8 cellular contexts compared by ENCODE assay signal in the genomic region with DNA sequence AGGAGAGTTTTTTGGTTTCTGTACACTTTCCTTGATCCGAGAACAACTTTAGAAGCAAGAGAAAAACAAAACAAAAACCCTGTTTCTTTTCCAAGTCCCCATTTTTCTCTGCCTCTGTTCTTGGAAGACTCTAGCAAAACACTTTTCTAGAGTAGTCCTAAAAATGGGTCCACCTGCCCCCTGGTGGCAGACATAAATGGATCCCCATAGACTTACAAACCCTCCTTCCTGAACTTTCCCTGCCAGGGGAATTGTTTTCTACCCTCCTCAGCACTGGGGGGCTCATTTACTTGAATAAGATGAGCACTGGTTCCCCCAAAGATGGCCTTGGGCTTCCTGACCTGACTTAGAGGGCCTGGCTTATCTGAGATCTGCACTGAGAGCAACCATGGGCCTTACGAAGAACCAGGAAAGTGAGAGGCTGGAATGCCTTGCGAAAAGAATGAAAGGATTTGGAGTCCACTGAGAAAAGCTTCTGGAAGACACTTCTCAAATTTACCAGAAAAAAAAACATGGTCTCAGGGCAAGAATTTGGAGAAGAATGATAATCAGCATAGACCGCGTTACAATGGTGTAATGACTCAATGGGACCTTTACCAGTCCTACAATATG. TPM values are rescaled to one million over a fixed set of nuclear protein-coding genes. Genes with fewer than 3 reads are reported as not detected.
DNase-seq lines count a peak whose midpoint lies in the region; ATAC-seq, FAIRE-seq and TF ChIP-seq lines count a peak whose summit lies in the region.

No MANE protein-coding gene starts in this region.

- no peaks in the 10 kb centered on the region for H3K36me3 Mint-ChIP-seq in activated naive CD4-positive, alpha-beta T cell treated with anti-CD3 and anti-CD28 coated beads, Interleukin-2, amount 10 ng/mL, durations not matched to agents 7 days and 5 days

- H3K27me3 ChIP-seq in foreskin keratinocyte: peaks cover 6% of the 10 kb centered on the region
- H3K27me3 ChIP-seq in upper lobe of left lung: no peaks in the 10 kb centered on the region

- no peak for TF ChIP-seq POLR2A in upper lobe of left lung (IDR thresholded peaks at IDR 0.05)

- no peak overlapping the region for H3K4me3 ChIP-seq in upper lobe of left lung
- H3K4me3 ChIP-seq in kidney (ENCODE audit: low read length in 2 of 2): no peak overlapping the region

- no peak overlapping the region for H3K27ac Mint-ChIP-seq in activated naive CD4-positive, alpha-beta T cell treated with anti-CD3 and anti-CD28 coated beads, Interleukin-2, amount 10 ng/mL, durations not matched to agents 7 days and 5 days

- no peaks in the 10 kb centered on the region for H3K4me1 ChIP-seq in foreskin keratinocyte
- H3K4me1 ChIP-seq in upper lobe of left lung: no peaks in the 10 kb centered on the region
- no peaks in the 10 kb centered on the region for H3K4me1 ChIP-seq in kidney (ENCODE audit: control insufficient read depth in 1 of 2, insufficient read depth in 1 of 2, low read depth in 1 of 2, low read length in 2 of 2)

- TF ChIP-seq CTCF in foreskin keratinocyte (conservative IDR thresholded peaks at IDR 0.05) (peak; percentile 60), upper lobe of left lung (IDR thresholded peaks at IDR 0.05) (peak in 1 of 6 experiments; percentile 17), kidney (IDR thresholded peaks at IDR 0.05; ENCODE audit: borderline replicate concordance, extremely low read depth, insufficient read depth) (no peak)

- peaks cover 5% of the 10 kb centered on the region for H3K27me3 Mint-ChIP-seq in activated naive CD4-positive, alpha-beta T cell treated with anti-CD3 and anti-CD28 coated beads, Interleukin-2, amount 10 ng/mL, durations not matched to agents 7 days and 5 days

- no peaks in the 10 kb centered on the region for H3K9me3 Mint-ChIP-seq in activated naive CD4-positive, alpha-beta T cell treated with anti-CD3 and anti-CD28 coated beads, Interleukin-2, amount 10 ng/mL, durations not matched to agents 7 days and 5 days

- H3K9me3 ChIP-seq in upper lobe of left lung (no peaks in the 10 kb centered on the region), kidney (ENCODE audit: control insufficient read depth in 1 of 2, low read length in 2 of 2) (no peaks in the 10 kb centered on the region)

- ATAC-seq in foreskin keratinocyte (peak; percentile 33), upper lobe of left lung (ENCODE audit: low FRiP score in 2 of 2) (no peak)

- 87 to 90% methylated on average over 5 of the region's 5 CpGs for WGBS in upper lobe of left lung, 2 donors

- H3K9ac ChIP-seq in kidney (ENCODE audit: low read length in 2 of 2): no peak overlapping the region

- TF ChIP-seq EP300 in upper lobe of left lung (IDR thresholded peaks at IDR 0.05): no peak

- no peaks in the 10 kb centered on the region for H3K36me3 ChIP-seq in upper lobe of left lung
- no peaks in the 10 kb centered on the region for H3K36me3 ChIP-seq in kidney (ENCODE audit: control insufficient read depth in 1 of 2, insufficient read depth in 2 of 2, low read length in 2 of 2)

- no peak overlapping the region for H3K4me3 Mint-ChIP-seq in activated naive CD4-positive, alpha-beta T cell treated with anti-CD3 and anti-CD28 coated beads, Interleukin-2, amount 10 ng/mL, durations not matched to agents 7 days and 5 days

- FAIRE-seq in kidney (lab: Jason Lieb, UNC): no peak

- no peaks in the 10 kb centered on the region for H3K4me1 Mint-ChIP-seq in activated naive CD4-positive, alpha-beta T cell treated with anti-CD3 and anti-CD28 coated beads, Interleukin-2, amount 10 ng/mL, durations not matched to agents 7 days and 5 days

- intact Hi-C loops in kidney (cut with DNase I): no loop called here

- H3K27ac ChIP-seq in foreskin keratinocyte (no peak overlapping the region), upper lobe of left lung (peak overlapping the region; percentile 23 to 59 (median 48)), caudate nucleus (ENCODE audit: low read depth, low read length) (no peak overlapping the region), kidney (ENCODE audit: low read depth in 2 of 2, low read length in 2 of 2) (no peak overlapping the region)

- CTCF ChIA-PET in activated naive CD4-positive, alpha-beta T cell treated with anti-CD3 and anti-CD28 coated beads, Interleukin-2, amount 10 ng/mL, durations not matched to agents 7 days and 5 days (lab: Charles Lee): interaction anchor here (1.8 kb wide), 1 partner anchor 325 kb away, joined by 16 read pairs; no protein-coding TSS in a partner anchor

- peak; percentile 46 for DNase-seq in activated naive CD4-positive, alpha-beta T cell treated with anti-CD3 and anti-CD28 coated beads, Interleukin-2, amount 10 ng/mL, durations not matched to agents 7 days and 5 days
- DNase-seq in activated naive CD4-positive, alpha-beta T cell treated with anti-CD3 and anti-CD28 coated beads, Interleukin-2, amount 50 U/mL, for 16 hours: no peak
- DNase-seq in RPMI7951 (ENCODE audit: low read depth): peak; percentile 8
- DNase-seq in foreskin keratinocyte: peak in 1 of 2 donors; percentile 16
- no peak for DNase-seq in upper lobe of left lung
- DNase-seq in caudate nucleus (lab: John Stamatoyannopoulos, UW): no peak
- no peak for DNase-seq in epidermal melanocyte (ENCODE audit: insufficient read length, low spot score)
- no peak for DNase-seq in kidney

RNA-seq across cellular contexts. Expression of gene CDYL2, which starts 48.0 kb away (rescaled TPM):
- total RNA-seq in RPMI7951 (2014; rRNA removed; shearing (Covaris generic)): under 0.01 and 1.6 TPM in 2 replicates
- total RNA-seq in foreskin keratinocyte (6.2 and 8.9 TPM in 2 replicates), upper lobe of left lung (10 to 100 TPM in 2 of 6 donors, 1 to 10 TPM in 4; 6.0 to 16.7 (median 8.0) TPM), kidney (27.3 TPM)
- polyA plus RNA-seq in foreskin keratinocyte (1.3 and 1.5 TPM in 2 replicates), kidney (ENCODE audit: insufficient read depth, low read depth, low replicate concordance) (2.6 TPM)

Comparison
In these comparisons a context has a peak if more than half of its experiments do, and no peak if none do; other contexts are left out.
1. DNase-seq: peak in activated naive CD4-positive, alpha-beta T cell treated with anti-CD3 and anti-CD28 coated beads, Interleukin-2, amount 10 ng/mL, durations not matched to agents 7 days and 5 days (single experiment) and RPMI7951 (single experiment); none in activated naive CD4-positive, alpha-beta T cell treated with anti-CD3 and anti-CD28 coated beads, Interleukin-2, amount 50 U/mL, for 16 hours (single experiment), upper lobe of left lung (0 of 2), caudate nucleus (0 of 61), epidermal melanocyte (single experiment) and kidney (single experiment).
2. H3K27ac ChIP-seq: peak in upper lobe of left lung (4 of 4); none in foreskin keratinocyte (single experiment), caudate nucleus (single experiment) and kidney (0 of 2).